8 cellular contexts compared by ENCODE assay signal in genomic region chr12:75478395-75478794, GRCh38. TPM values are rescaled to one million over a fixed set of nuclear protein-coding genes. Genes with fewer than 3 reads are reported as not detected.
A peak's percentile ranks its signal among the peaks of the same experiment; 100 is the strongest.
DNase-seq lines count a peak whose midpoint lies in the region; ATAC-seq and TF ChIP-seq lines count a peak whose summit lies in the region.

No MANE protein-coding gene starts in this region.

- H2AFZ ChIP-seq in osteoblast (ENCODE audit: low read length), result peak overlapping the region; percentile 44

- ATAC-seq in GM18861 (IDR thresholded peaks at IDR 0.05; ENCODE audit: unreplicated experiment) (peak; percentile 24), HG03378 (IDR thresholded peaks at IDR 0.05; ENCODE audit: unreplicated experiment) (peak; percentile 19), HG03439 (IDR thresholded peaks at IDR 0.05; ENCODE audit: unreplicated experiment) (no peak)

- peak; percentile 41 for DNase-seq in osteoblast (ENCODE audit: insufficient read length, low spot score, missing footprints)
- DNase-seq in NCI-H69 (lab: John Stamatoyannopoulos, UW), result no peak
- DNase-seq in DMS53 treated with DMSO at 0.1 percent for 48 hours (lab: John Stamatoyannopoulos, UW; ENCODE audit: unreplicated experiment), result no peak
- DNase-seq in activated CD4-positive, CD25-positive, alpha-beta regulatory T cell treated with anti-CD3 and anti-CD28 coated beads, Interleukin-2, amount 50 U/mL, for 72 hours, result no peak

- peak overlapping the region; percentile 51 for H3K27ac ChIP-seq in osteoblast (ENCODE audit: low read depth, low read length)

- H3K27ac Mint-ChIP-seq in activated naive CD8-positive, alpha-beta T cell, result peak overlapping the region; percentile 80

- H3K79me2 ChIP-seq in osteoblast (ENCODE audit: insufficient read depth, low read length), result peaks cover 26% of the 10 kb centered on the region

- no peaks in the 10 kb centered on the region for H4K20me1 ChIP-seq in osteoblast (ENCODE audit: insufficient read depth, low read length)

- H3K36me3 Mint-ChIP-seq in activated naive CD8-positive, alpha-beta T cell, result peaks cover 3% of the 10 kb centered on the region

- no peaks in the 10 kb centered on the region for H3K27me3 ChIP-seq in osteoblast (ENCODE audit: insufficient read depth, low read length)

- H3K4me3 Mint-ChIP-seq in activated naive CD8-positive, alpha-beta T cell, result peak overlapping the region; percentile 53

- H3K36me3 ChIP-seq in osteoblast (ENCODE audit: insufficient read depth, low read length), result peaks cover 13% of the 10 kb centered on the region

- no peaks in the 10 kb centered on the region for H3K9me3 Mint-ChIP-seq in activated naive CD8-positive, alpha-beta T cell (ENCODE audit: low read depth)

- H3K9me3 ChIP-seq in osteoblast (ENCODE audit: low read depth, low read length), result no peaks in the 10 kb centered on the region

- peaks cover 73% of the 10 kb centered on the region for H3K4me1 Mint-ChIP-seq in activated naive CD8-positive, alpha-beta T cell (ENCODE audit: low read depth)

- H3K27me3 Mint-ChIP-seq in activated naive CD8-positive, alpha-beta T cell, result no peaks in the 10 kb centered on the region

- TF ChIP-seq CTCF in osteoblast (IDR thresholded peaks at IDR 0.05; ENCODE audit: extremely low read depth, low read depth, low read length), result no peak

- H3K4me2 ChIP-seq in osteoblast (ENCODE audit: insufficient read depth, low read length), result peak overlapping the region; percentile 45

- peaks cover 37% of the 10 kb centered on the region for H3K4me1 ChIP-seq in osteoblast (ENCODE audit: insufficient read depth, low read length)

- peak overlapping the region; percentile 6 for H3K4me3 ChIP-seq in osteoblast (ENCODE audit: insufficient read depth, low read length)

RNA-seq across cellular contexts. Expression of gene GLIPR1, which starts 2.2 kb away (rescaled TPM):
- total RNA-seq in osteoblast, result 83.2 and 89.3 TPM in 2 replicates

RNA-seq across cellular contexts. Expression of gene KRR1, which starts 33.0 kb away (rescaled TPM):
- 37.4 and 45.6 TPM in 2 replicates for total RNA-seq in osteoblast
